9 cellular contexts compared by ENCODE assay signal in genomic region chr1:156752843-156753486, GRCh38. TPM values are rescaled to one million over a fixed set of nuclear protein-coding genes. Genes with fewer than 3 reads are reported as not detected.
DNase-seq lines count a peak whose midpoint lies in the region; ATAC-seq and TF ChIP-seq lines count a peak whose summit lies in the region.
"Had no signal": no experiment of that assay in that cellular context is flagged by ENCODE, and none has a peak within 500 bp of the region (broad histone marks: within the 10 kb centered on the region; RNA-seq: fewer than 3 reads in every experiment).

No MANE protein-coding gene starts in this region.

- ATAC-seq in Right ventricle myocardium superior (ENCODE audit: poor library complexity): no peak
- no peak for ATAC-seq in left cardiac atrium
- ATAC-seq in left lung: no peak
- ATAC-seq in GM18873 (IDR thresholded peaks at IDR 0.05; ENCODE audit: low FRiP score, unreplicated experiment): no peak

- H3K27ac ChIP-seq in left lung: peak overlapping the region; percentile 98

- H3K36me3 Mint-ChIP-seq in type B pancreatic cell: no peaks in the 10 kb centered on the region

- intact Hi-C loops in Right ventricle myocardium superior (cut with DNase I) (no loop called here), left cardiac atrium (cut with DNase I) (no loop called here), left lung (cut with DNase I) (no loop called here)

- peak overlapping the region in 1 of 2 donors; percentile 97 for H3K4me3 ChIP-seq in left lung

- no peaks in the 10 kb centered on the region for H3K9me3 ChIP-seq in left lung
- H3K9me3 ChIP-seq: ovary had no signal

- DNase-seq in Right ventricle myocardium superior: peak; percentile 37
- DNase-seq in left cardiac atrium: no peak
- DNase-seq in amniotic epithelial cell (ENCODE audit: low read depth): peak; percentile 72
- no peak for DNase-seq in left lung
- DNase-seq in type B pancreatic cell (ENCODE audit: extremely low spot score, unreplicated experiment): no peak
- DNase-seq in NCI-H1417 treated with DMSO at 0.1 percent for 48 hours (lab: John Stamatoyannopoulos, UW): no peak
- no peak for DNase-seq in epidermal melanocyte (ENCODE audit: insufficient read length, low spot score)

- H3K27me3 ChIP-seq in left lung: no peaks in the 10 kb centered on the region
- H3K27me3 ChIP-seq: ovary had no signal

- H3K27me3 Mint-ChIP-seq in type B pancreatic cell: no peaks in the 10 kb centered on the region

- H3K4me3 Mint-ChIP-seq in type B pancreatic cell: peak overlapping the region; percentile 96

- peak overlapping the region; percentile 95 for H3K27ac Mint-ChIP-seq in type B pancreatic cell

- no peak for TF ChIP-seq CTCF in left lung (IDR thresholded peaks at IDR 0.05)
- TF ChIP-seq CTCF in type B pancreatic cell (conservative IDR thresholded peaks at IDR 0.05): no peak

- H3K9me3 Mint-ChIP-seq in type B pancreatic cell: no peaks in the 10 kb centered on the region

- no peaks in the 10 kb centered on the region for H3K36me3 ChIP-seq in left lung
- H3K36me3 ChIP-seq: ovary had no signal

- H3K4me1 Mint-ChIP-seq in type B pancreatic cell (ENCODE audit: unreplicated experiment): peaks cover 25% of the 10 kb centered on the region

- H3K4me1 ChIP-seq in left lung: peaks cover 26 to 44% of the 10 kb centered on the region in 2 donors

RNA-seq across cellular contexts. Expression of gene HDGF, which starts 1.5 kb away (rescaled TPM):
- 185 TPM for total RNA-seq in Right ventricle myocardium superior
- total RNA-seq in left cardiac atrium: 100 to 1,000 TPM; 139 to 156 TPM
- 100 to 1,000 TPM; 139 to 207 TPM for total RNA-seq in left lung
- total RNA-seq in type B pancreatic cell (ENCODE audit: low replicate concordance): 249 and 270 TPM in 2 replicates

RNA-seq across cellular contexts. Expression of gene MRPL24, which starts 12.1 kb away (rescaled TPM):
- total RNA-seq in Right ventricle myocardium superior (99.8 TPM), left cardiac atrium (10 to 100 TPM; 62.9 to 74.0 TPM), left lung (10 to 100 TPM; 42.8 to 62.2 TPM), type B pancreatic cell (ENCODE audit: low replicate concordance) (47.4 and 58.6 TPM in 2 replicates)

RNA-seq across cellular contexts. Expression of gene PRCC, which starts 14.4 kb away (rescaled TPM):
- total RNA-seq in Right ventricle myocardium superior: 39.4 TPM
- 10 to 100 TPM; 32.0 to 46.2 TPM for total RNA-seq in left cardiac atrium
- 10 to 100 TPM; 40.7 to 56.2 TPM for total RNA-seq in left lung
- total RNA-seq in type B pancreatic cell (ENCODE audit: low replicate concordance): 79.1 and 81.8 TPM in 2 replicates

RNA-seq across cellular contexts. Expression of gene ISG20L2, which starts 24.4 kb away (rescaled TPM):
- total RNA-seq in Right ventricle myocardium superior: 12.3 TPM
- 10 to 100 TPM; 15.7 to 18.6 TPM for total RNA-seq in left cardiac atrium
- 10 to 100 TPM; 18.3 to 30.8 TPM for total RNA-seq in left lung
- 35.3 and 42.0 TPM in 2 replicates for total RNA-seq in type B pancreatic cell (ENCODE audit: low replicate concordance)

RNA-seq across cellular contexts. Expression of gene METTL25B, which starts 24.7 kb away (rescaled TPM):
- total RNA-seq in Right ventricle myocardium superior (14.4 TPM), left cardiac atrium (10 to 100 TPM; 14.6 to 20.5 TPM), left lung (10 to 100 TPM; 30.6 to 35.3 TPM), type B pancreatic cell (ENCODE audit: low replicate concordance) (35.2 and 39.7 TPM in 2 replicates)

Comparison
In these comparisons a context has a peak if more than half of its experiments do, and no peak if none do; other contexts are left out.
1. DNase-seq: peak in Right ventricle myocardium superior (single experiment) and amniotic epithelial cell (single experiment); none in left cardiac atrium (single experiment), left lung (0 of 2), type B pancreatic cell (single experiment), NCI-H1417 treated with DMSO at 0.1 percent for 48 hours (single experiment) and epidermal melanocyte (single experiment).